Comparison of ENCODE assay signal across 1 cellular context in the genomic region with DNA sequence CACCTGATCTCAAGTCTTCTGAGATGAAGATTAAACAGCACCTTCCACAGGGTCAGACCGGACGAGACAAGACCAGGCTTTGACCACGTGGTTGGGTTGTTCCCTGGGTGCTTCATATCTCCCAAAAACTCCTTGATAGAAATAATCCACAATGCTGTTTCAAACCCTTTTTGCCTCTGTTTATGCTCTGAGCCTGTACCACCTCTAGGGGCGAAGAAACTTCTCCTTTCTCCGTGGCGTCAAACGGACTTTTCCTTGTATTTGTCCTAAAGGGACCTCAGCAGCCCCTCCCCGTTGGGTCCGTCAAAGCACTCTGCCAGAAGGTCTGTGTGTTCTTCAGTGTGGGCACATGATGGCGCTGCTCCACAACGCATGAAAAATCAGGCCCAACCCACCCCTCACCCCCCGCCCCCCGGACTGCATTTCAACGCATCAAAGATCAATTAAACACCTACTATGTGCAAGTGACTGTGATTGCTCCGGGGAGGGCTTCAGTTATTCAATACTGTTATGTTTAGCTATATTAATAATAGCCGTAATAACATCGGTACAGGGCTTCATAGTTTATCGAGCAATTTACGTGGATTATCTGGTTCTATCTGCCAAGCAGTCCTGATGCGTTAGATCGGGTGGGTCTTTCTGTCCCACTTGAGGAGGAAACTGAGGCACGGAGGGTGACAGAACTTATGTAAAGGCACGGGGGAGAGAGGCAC.
TF ChIP-seq lines count a peak whose summit lies in the region.

No MANE protein-coding gene starts in this region.

TF ChIP-seq in endothelial cell of umbilical vein, 7 proteins besides CTCF, POLR2A, EP300 and RAD21 (continued from another document):
- no peak for TF ChIP-seq GATA2 (IDR thresholded peaks at IDR 0.05; ENCODE audit: insufficient read depth, insufficient read length, low read depth, low read length)
